Comparison of ENCODE assay signal across 23 cellular contexts in genomic region chr11:13713982-13714381, GRCh38.
"Had no signal": no experiment of that assay in that cellular context is flagged by ENCODE, and none has a peak within 500 bp of the region (broad histone marks: within the 10 kb centered on the region; RNA-seq: fewer than 3 reads in every experiment).

No MANE protein-coding gene starts in this region.

- H3K9me3 ChIP-seq: adrenal gland, breast epithelium, gastroesophageal sphincter, heart right ventricle, left lung, sigmoid colon, thyroid gland had no signal

- H3K4me1 ChIP-seq: breast epithelium, gastroesophageal sphincter, left lung, sigmoid colon, thyroid gland had no signal

- ATAC-seq: activated naive CD4-positive, alpha-beta T cell treated with anti-CD3 and anti-CD28 coated beads, Interleukin-2, amount 50 U/mL, for 72 hours; esophagus mucosa; gastroesophageal sphincter; heart right ventricle; left lung had no signal

- H3K36me3 ChIP-seq: breast epithelium had no signal

- DNase-seq: activated B cell treated with CpG ODN at 0.5 μM for 24 hours; activated CD4-positive, alpha-beta memory T cell treated with anti-CD3 and anti-CD28 coated beads for 36 hours; activated CD4-positive, alpha-beta T cell treated with anti-CD3 and anti-CD28 coated beads for 4 hours; activated gamma-delta T cell treated with Interleukin-2 at 50 U/mL for 16 hours; activated T-cell treated with anti-CD3 and anti-CD28 coated beads for 4 hours; adrenal gland; cerebellar nuclear complex; cortex of kidney; effector CD4-positive, alpha-beta T cell; heart right ventricle; left lung; mammary epithelial cell; nephron progenitor cell; nucleus accumbens; posterior cingulate gyrus; sigmoid colon; stimulated activated CD8-positive, alpha-beta memory T cell treated with anti-CD3 and anti-CD28 coated beads, Interleukin-4, amount 100 ng/mL, for 48 hours; stimulated activated naive CD4-positive, alpha-beta T cell treated with Interleukin-2 at 50 U/mL for 16 hours; thyroid gland had no signal

- H3K4me3 ChIP-seq: adrenal gland, breast epithelium, gastroesophageal sphincter, heart right ventricle, left lung, sigmoid colon, thyroid gland had no signal

- H3K27me3 ChIP-seq: adrenal gland, breast epithelium, gastroesophageal sphincter, heart right ventricle, left lung, sigmoid colon, thyroid gland had no signal

- H3K27ac ChIP-seq: adrenal gland, breast epithelium, gastroesophageal sphincter, heart right ventricle, left lung, sigmoid colon, thyroid gland had no signal
